4 cellular contexts compared by ENCODE assay signal in the genomic region with DNA sequence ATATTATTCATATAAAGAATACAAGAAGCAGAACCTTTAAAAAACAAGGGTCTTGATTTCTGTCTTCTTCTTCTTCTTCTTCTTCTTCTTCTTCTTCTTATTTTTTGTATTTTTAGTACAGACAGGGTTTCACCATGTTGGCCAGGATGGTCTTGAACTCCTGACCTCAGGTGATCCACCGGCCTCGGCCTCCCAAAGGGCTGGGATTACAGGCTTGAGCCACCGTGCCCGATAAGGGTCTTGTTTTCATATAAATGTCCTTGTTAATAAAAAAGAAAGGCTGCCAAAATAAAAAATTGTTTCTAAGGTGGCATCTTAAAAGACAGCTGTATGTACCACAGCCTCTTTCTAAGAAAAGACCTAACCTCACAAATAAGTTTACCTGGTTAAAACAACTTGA. TPM values are rescaled to one million over a fixed set of nuclear protein-coding genes. Genes with fewer than 3 reads are reported as not detected.
DNase-seq lines count a peak whose midpoint lies in the region; ATAC-seq and TF ChIP-seq lines count a peak whose summit lies in the region.
"Not testable (repeated sequence)": the region's sequence is repeated elsewhere in the genome, so short reads cannot be mapped to it uniquely, and the experiment has no call there.

No MANE protein-coding gene starts in this region.

- peaks cover 39% of the 10 kb centered on the region for H3K4me1 Mint-ChIP-seq in activated T-cell treated with anti-CD3 and anti-CD28 coated beads, Interleukin-2, amount 50 U/mL, for 72 hours (ENCODE audit: low read depth)
- peaks cover 20% of the 10 kb centered on the region for H3K4me1 Mint-ChIP-seq in activated naive CD8-positive, alpha-beta T cell treated with anti-CD3 and anti-CD28 coated beads for 36 hours

- H3K27ac ChIP-seq in cardiac muscle cell, result peak overlapping the region; percentile 60
- peak overlapping the region; percentile 42 for H3K27ac ChIP-seq in neutrophil

- not testable (repeated sequence) for H3K9me3 ChIP-seq in cardiac muscle cell (ENCODE audit: low read depth); neutrophil

- peak overlapping the region; percentile 88 for H3K27ac Mint-ChIP-seq in activated T-cell treated with anti-CD3 and anti-CD28 coated beads, Interleukin-2, amount 50 U/mL, for 72 hours
- peak overlapping the region; percentile 54 for H3K27ac Mint-ChIP-seq in activated naive CD8-positive, alpha-beta T cell treated with anti-CD3 and anti-CD28 coated beads for 36 hours

- not testable (repeated sequence) for TF ChIP-seq CTCF in cardiac muscle cell (IDR thresholded peaks at IDR 0.05; ENCODE audit: low read depth, low read length); neutrophil (IDR thresholded peaks at IDR 0.05)

- H3K4me3 ChIP-seq in cardiac muscle cell; neutrophil (ENCODE audit: low read depth in 1 of 2, low read length in 1 of 2): not testable (repeated sequence)

- H3K36me3 Mint-ChIP-seq in activated T-cell treated with anti-CD3 and anti-CD28 coated beads, Interleukin-2, amount 50 U/mL, for 72 hours (ENCODE audit: insufficient read depth in 2 of 2), result peaks cover 8 to 19% of the 10 kb centered on the region in 2 donors
- peaks cover 11% of the 10 kb centered on the region for H3K36me3 Mint-ChIP-seq in activated naive CD8-positive, alpha-beta T cell treated with anti-CD3 and anti-CD28 coated beads for 36 hours

- peaks cover 29% of the 10 kb centered on the region for H3K4me1 ChIP-seq in cardiac muscle cell (ENCODE audit: low read depth)
- peaks cover 26 to 45% of the 10 kb centered on the region in 2 experiments for H3K4me1 ChIP-seq in neutrophil (ENCODE audit: control insufficient read depth in 1 of 2, insufficient read depth in 1 of 2, low read depth in 1 of 2, low read length in 1 of 2)

- H3K36me3 ChIP-seq in cardiac muscle cell (peaks cover 10% of the 10 kb centered on the region), neutrophil (peaks cover 18% of the 10 kb centered on the region)

- not testable (repeated sequence) for H3K9me3 Mint-ChIP-seq in activated T-cell treated with anti-CD3 and anti-CD28 coated beads, Interleukin-2, amount 50 U/mL, for 72 hours; activated naive CD8-positive, alpha-beta T cell treated with anti-CD3 and anti-CD28 coated beads for 36 hours

- ATAC-seq in activated T-cell treated with anti-CD3 and anti-CD28 coated beads, Interleukin-2, amount 50 U/mL, for 72 hours (replicated peaks in 1 of 2), result not testable (repeated sequence)

- DNase-seq in activated T-cell treated with anti-CD3 and anti-CD28 coated beads, Interleukin-2, amount 50 U/mL, for 72 hours; activated naive CD8-positive, alpha-beta T cell treated with anti-CD3 and anti-CD28 coated beads for 36 hours; cardiac muscle cell (ENCODE audit: low read depth in 1 of 2, low spot score in 1 of 2): not testable (repeated sequence)

- H3K27me3 Mint-ChIP-seq in activated T-cell treated with anti-CD3 and anti-CD28 coated beads, Interleukin-2, amount 50 U/mL, for 72 hours (ENCODE audit: low read depth); activated naive CD8-positive, alpha-beta T cell treated with anti-CD3 and anti-CD28 coated beads for 36 hours: not testable (repeated sequence)

- not testable (repeated sequence) for H3K27me3 ChIP-seq in cardiac muscle cell, neutrophil

- peak overlapping the region in 1 of 2 donors; percentile 40 for H3K4me3 Mint-ChIP-seq in activated T-cell treated with anti-CD3 and anti-CD28 coated beads, Interleukin-2, amount 50 U/mL, for 72 hours
- not testable (repeated sequence) for H3K4me3 Mint-ChIP-seq in activated naive CD8-positive, alpha-beta T cell treated with anti-CD3 and anti-CD28 coated beads for 36 hours

RNA-seq across cellular contexts. Expression of gene TAPT1, which starts 31.5 kb away (rescaled TPM):
- total RNA-seq in activated T-cell treated with anti-CD3 and anti-CD28 coated beads, Interleukin-2, amount 50 U/mL, for 72 hours, result 10 to 100 TPM; 58.6 to 65.3 TPM
- 10 to 100 TPM; 28.5 to 31.3 TPM for total RNA-seq in activated naive CD8-positive, alpha-beta T cell treated with anti-CD3 and anti-CD28 coated beads for 36 hours
- 7.5 and 9.8 TPM in 2 replicates for total RNA-seq in cardiac muscle cell
- 16.9 and 25.7 TPM in 2 replicates for polyA plus RNA-seq in cardiac muscle cell
